ENCODE assay signal across 2 cellular contexts in genomic region chr5:714215-715118, GRCh38. TPM values are rescaled to one million over a fixed set of nuclear protein-coding genes. Genes with fewer than 3 reads are reported as not detected.
"Had no signal": no experiment of that assay in that cellular context is flagged by ENCODE, and none has a peak within 500 bp of the region (broad histone marks: within the 10 kb centered on the region; RNA-seq: fewer than 3 reads in every experiment).

No MANE protein-coding gene starts in this region.

RNA-seq across cellular contexts. Expression of gene TPPP, which starts 21.3 kb away (rescaled TPM):
- total RNA-seq: activated CD4-positive, alpha-beta T cell treated with anti-CD3 and anti-CD28 coated beads, Interleukin-2, amount 10 ng/mL, durations not matched to agents 24 days and 14 days; activated T-helper 1 cell treated with anti-CD3 and anti-CD28 coated beads, Interleukin-12 subunit alpha, Interleukin-12 subunit beta, Interleukin-2, Interleukin-4 antibody, amounts not matched to agents 30 ng/mL and 10 ng/mL and 1 ng/mL, durations not matched to agents 14 hours and 24 hours and 36 hours had no signal
